18 cellular contexts compared by ENCODE assay signal in genomic region chr18:79954791-79955190, GRCh38. TPM values are rescaled to one million over a fixed set of nuclear protein-coding genes. Genes with fewer than 3 reads are reported as not detected.
DNase-seq lines count a peak whose midpoint lies in the region; ATAC-seq and TF ChIP-seq lines count a peak whose summit lies in the region.
"Had no signal": no experiment of that assay in that cellular context is flagged by ENCODE, and none has a peak within 500 bp of the region (broad histone marks: within the 10 kb centered on the region; RNA-seq: fewer than 3 reads in every experiment).

No MANE protein-coding gene starts in this region.

- no TSS peak for BruUV-seq in MCF 10A (replicated peaks; lab: Mats Ljungman, UMichigan)

- no peak for TF ChIP-seq POLR2A in breast epithelium (IDR thresholded peaks at IDR 0.05)

- peak; percentile 12 to 15 for DNase-seq in breast epithelium (ENCODE audit: low spot score in 2 of 2)
- DNase-seq in MCF 10A (ENCODE audit: unreplicated experiment), result no peak
- peak; percentile 19 for DNase-seq in chondrocyte (ENCODE audit: low spot score)
- DNase-seq in mesenteric fat pad (ENCODE audit: low spot score), result peak; percentile 53
- DNase-seq in type B pancreatic cell (ENCODE audit: extremely low spot score, unreplicated experiment), result peak; percentile 40
- DNase-seq in dermis blood vessel endothelial cell, result no peak
- DNase-seq in cerebellum (ENCODE audit: low spot score), result no peak
- DNase-seq: amniotic stem cell; CD4-positive, alpha-beta T cell; H7; NCI-H146; retina; T-helper 1 cell had no signal

- no peaks in the 10 kb centered on the region for H3K36me3 ChIP-seq in breast epithelium

- POLR2A ChIA-PET in MCF 10A (lab: Yijun Ruan, JAX), result interaction anchor here (0.7 kb wide), 1 partner anchor 16 kb away, joined by 3 read pairs; no protein-coding TSS in a partner anchor

- intact Hi-C loops in breast epithelium (cut with DNase I; ENCODE audit: low total_unique reads), result no loop called here
- intact Hi-C loops in MCF 10A (cut with micrococcal nuclease), result no loop called here

- CTCF ChIA-PET in MCF 10A (lab: Yijun Ruan, JAX), result no interaction called here

- H3K27ac ChIP-seq in breast epithelium, result peak overlapping the region in 1 of 2 donors; percentile 40

- ATAC-seq in HG02870 (IDR thresholded peaks at IDR 0.05; ENCODE audit: unreplicated experiment), result no peak
- ATAC-seq: activated CD8-positive, alpha-beta T cell treated with anti-CD3 and anti-CD28 coated beads, Interleukin-2, amount 10 ng/mL, durations not matched to agents 7 days and 5 days; stimulated activated naive CD8-positive, alpha-beta T cell treated with anti-CD3 and anti-CD28 coated beads, Interleukin-15, amount 100 ng/mL, for 72 hours had no signal

- H3K27me3 Mint-ChIP-seq in MCF 10A (ENCODE audit: insufficient read depth, unreplicated experiment), result no peaks in the 10 kb centered on the region
- no peaks in the 10 kb centered on the region for H3K27me3 Mint-ChIP-seq in chondrocyte (ENCODE audit: low read depth)
- H3K27me3 Mint-ChIP-seq in type B pancreatic cell, result no peaks in the 10 kb centered on the region
- H3K27me3 Mint-ChIP-seq: activated T-helper 17 cell treated with anti-CD3 and anti-CD28 coated beads, Interleukin-2, amount 50 U/mL, for 72 hours; CD4-positive, alpha-beta T cell; stimulated activated naive CD8-positive, alpha-beta T cell treated with anti-CD3 and anti-CD28 coated beads, Interleukin-15, amount 100 ng/mL, for 72 hours had no signal

- H3K27me3 ChIP-seq in breast epithelium, result no peaks in the 10 kb centered on the region

- peaks cover 15% of the 10 kb centered on the region for H3K4me1 Mint-ChIP-seq in MCF 10A (ENCODE audit: insufficient read depth, unreplicated experiment)
- H3K4me1 Mint-ChIP-seq in chondrocyte (ENCODE audit: low read depth), result peaks cover 11% of the 10 kb centered on the region
- peaks cover 9% of the 10 kb centered on the region for H3K4me1 Mint-ChIP-seq in type B pancreatic cell (ENCODE audit: unreplicated experiment)

- peaks cover 0 to 3% of the 10 kb centered on the region in 2 donors for H3K4me1 ChIP-seq in breast epithelium

- H3K4me3 Mint-ChIP-seq in MCF 10A (ENCODE audit: unreplicated experiment), result no peak overlapping the region
- H3K4me3 Mint-ChIP-seq in chondrocyte (ENCODE audit: unreplicated experiment), result no peak overlapping the region
- H3K4me3 Mint-ChIP-seq in type B pancreatic cell, result no peak overlapping the region
- H3K4me3 Mint-ChIP-seq: activated CD8-positive, alpha-beta T cell treated with anti-CD3 and anti-CD28 coated beads, Interleukin-2, amount 10 ng/mL, durations not matched to agents 7 days and 5 days; activated T-helper 17 cell treated with anti-CD3 and anti-CD28 coated beads, Interleukin-2, amount 50 U/mL, for 72 hours; stimulated activated naive CD8-positive, alpha-beta T cell treated with anti-CD3 and anti-CD28 coated beads, Interleukin-15, amount 100 ng/mL, for 72 hours had no signal

- no peaks in the 10 kb centered on the region for H3K9me3 ChIP-seq in breast epithelium

- H3K36me3 Mint-ChIP-seq in MCF 10A (ENCODE audit: insufficient read depth, unreplicated experiment), result no peaks in the 10 kb centered on the region
- H3K36me3 Mint-ChIP-seq in chondrocyte (ENCODE audit: low read depth), result peaks cover 2% of the 10 kb centered on the region
- H3K36me3 Mint-ChIP-seq in type B pancreatic cell, result no peaks in the 10 kb centered on the region

- TF ChIP-seq CTCF in breast epithelium (IDR thresholded peaks at IDR 0.05) (no peak), MCF 10A (IDR thresholded peaks at IDR 0.05; ENCODE audit: unreplicated experiment) (no peak), chondrocyte (IDR thresholded peaks at IDR 0.05) (no peak), type B pancreatic cell (conservative IDR thresholded peaks at IDR 0.05) (no peak)

- H3K27ac Mint-ChIP-seq in MCF 10A (ENCODE audit: low read depth, unreplicated experiment) (no peak overlapping the region), chondrocyte (ENCODE audit: unreplicated experiment) (no peak overlapping the region), type B pancreatic cell (peak overlapping the region; percentile 11)
- H3K27ac Mint-ChIP-seq: activated CD8-positive, alpha-beta T cell treated with anti-CD3 and anti-CD28 coated beads, Interleukin-2, amount 10 ng/mL, durations not matched to agents 7 days and 5 days; activated T-helper 17 cell treated with anti-CD3 and anti-CD28 coated beads, Interleukin-2, amount 50 U/mL, for 72 hours; CD4-positive, alpha-beta T cell; stimulated activated naive CD8-positive, alpha-beta T cell treated with anti-CD3 and anti-CD28 coated beads, Interleukin-15, amount 100 ng/mL, for 72 hours had no signal

- H3K4me3 ChIP-seq in breast epithelium, result no peak overlapping the region

- H3K9me3 Mint-ChIP-seq in MCF 10A (ENCODE audit: unreplicated experiment) (no peaks in the 10 kb centered on the region), chondrocyte (ENCODE audit: low read depth) (no peaks in the 10 kb centered on the region), type B pancreatic cell (no peaks in the 10 kb centered on the region)
- H3K9me3 Mint-ChIP-seq: activated T-helper 17 cell treated with anti-CD3 and anti-CD28 coated beads, Interleukin-2, amount 50 U/mL, for 72 hours; CD4-positive, alpha-beta T cell; nephron; stimulated activated naive CD8-positive, alpha-beta T cell treated with anti-CD3 and anti-CD28 coated beads, Interleukin-15, amount 100 ng/mL, for 72 hours had no signal

RNA-seq across cellular contexts. Expression of gene SLC66A2, which starts 3.3 kb away (rescaled TPM):
- total RNA-seq in breast epithelium (100 to 1,000 TPM in 1 of 3 donors, 10 to 100 TPM in 2; 45.2 to 141 (median 65.9) TPM), MCF 10A (2022) (21.7 and 24.5 TPM in 2 replicates), chondrocyte (27.6 to 32.1 TPM (median 29.1 TPM) in 3 replicates), mesenteric fat pad (85.9 TPM), type B pancreatic cell (ENCODE audit: low replicate concordance) (39.3 and 39.7 TPM in 2 replicates), dermis blood vessel endothelial cell (54.4 and 65.5 TPM in 2 replicates), cerebellum (26.4 TPM)

RNA-seq across cellular contexts. Expression of gene HSBP1L1, which starts 9.7 kb away (rescaled TPM):
- total RNA-seq in breast epithelium (10 to 100 TPM; 24.6 to 42.1 (median 38.3) TPM), MCF 10A (2022) (46.6 and 49.4 TPM in 2 replicates), chondrocyte (0.99 to 5.4 TPM (median 5.1 TPM) in 3 replicates), mesenteric fat pad (18.8 TPM), type B pancreatic cell (ENCODE audit: low replicate concordance) (9.9 and 25.0 TPM in 2 replicates), dermis blood vessel endothelial cell (5.2 and 10.9 TPM in 2 replicates), cerebellum (2.3 TPM)

RNA-seq across cellular contexts. Expression of gene TXNL4A, which starts 33.6 kb away (rescaled TPM):
- total RNA-seq in breast epithelium (10 to 100 TPM; 21.4 to 39.2 (median 23.9) TPM), MCF 10A (2022) (207 and 245 TPM in 2 replicates), chondrocyte (141 to 143 TPM (median 141 TPM) in 3 replicates), mesenteric fat pad (107 TPM), type B pancreatic cell (ENCODE audit: low replicate concordance) (103 and 126 TPM in 2 replicates), dermis blood vessel endothelial cell (56.0 and 74.9 TPM in 2 replicates), cerebellum (34.5 TPM)

Comparison
In these comparisons a context has a peak if more than half of its experiments do, and no peak if none do; other contexts are left out.
1. DNase-seq: peak in breast epithelium (2 of 2), chondrocyte (single experiment), mesenteric fat pad (single experiment) and type B pancreatic cell (single experiment); none in MCF 10A (single experiment), dermis blood vessel endothelial cell (single experiment) and cerebellum (single experiment).